In the genomic region with DNA sequence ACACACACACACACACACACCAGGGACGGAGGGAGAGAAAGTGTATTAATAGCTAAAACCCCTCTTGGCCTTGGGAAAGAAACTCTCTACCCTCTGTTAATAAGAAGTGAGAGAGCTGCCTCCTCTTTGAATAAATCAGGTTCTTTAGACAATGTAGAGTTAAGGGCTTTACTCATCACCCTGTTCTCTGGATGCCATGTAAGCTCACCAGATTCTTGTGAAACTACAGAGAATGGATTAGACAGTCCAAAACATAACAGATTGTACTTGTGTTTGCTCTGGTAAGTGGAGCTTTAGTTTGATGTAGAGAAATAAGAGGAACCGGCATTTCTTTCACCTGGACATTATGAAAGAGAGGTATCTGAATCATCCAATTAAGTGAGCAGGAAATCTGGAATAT, we compare ENCODE assay signal across 1 cellular context.
TF ChIP-seq lines count a peak whose summit lies in the region.

No MANE protein-coding gene starts in this region.

TF ChIP-seq in IMR-90, 13 proteins besides CTCF, POLR2A, EP300 and RAD21:
- TF ChIP-seq, protein P1, sequence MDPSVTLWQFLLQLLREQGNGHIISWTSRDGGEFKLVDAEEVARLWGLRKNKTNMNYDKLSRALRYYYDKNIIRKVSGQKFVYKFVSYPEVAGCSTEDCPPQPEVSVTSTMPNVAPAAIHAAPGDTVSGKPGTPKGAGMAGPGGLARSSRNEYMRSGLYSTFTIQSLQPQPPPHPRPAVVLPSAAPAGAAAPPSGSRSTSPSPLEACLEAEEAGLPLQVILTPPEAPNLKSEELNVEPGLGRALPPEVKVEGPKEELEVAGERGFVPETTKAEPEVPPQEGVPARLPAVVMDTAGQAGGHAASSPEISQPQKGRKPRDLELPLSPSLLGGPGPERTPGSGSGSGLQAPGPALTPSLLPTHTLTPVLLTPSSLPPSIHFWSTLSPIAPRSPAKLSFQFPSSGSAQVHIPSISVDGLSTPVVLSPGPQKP (IDR thresholded peaks at IDR 0.05; ENCODE audit: borderline replicate concordance, low read depth, low read length), result no peak
- TF ChIP-seq BHLHE40 (IDR thresholded peaks at IDR 0.05; ENCODE audit: low read depth, low read length) (no peak), RFX5 (IDR thresholded peaks at IDR 0.05; ENCODE audit: low read depth, low read length) (no peak), CHD1 (IDR thresholded peaks at IDR 0.05; ENCODE audit: low read depth, low read length) (no peak), MAZ (IDR thresholded peaks at IDR 0.05; ENCODE audit: borderline replicate concordance, low read depth, low read length) (no peak), RCOR1 (IDR thresholded peaks at IDR 0.05; ENCODE audit: insufficient replicate concordance, low read length) (no peak), MXI1 (IDR thresholded peaks at IDR 0.05; ENCODE audit: borderline replicate concordance, low read depth, low read length) (no peak), NFE2L2 (IDR thresholded peaks at IDR 0.05; ENCODE audit: low read depth, low read length) (no peak), FOS (IDR thresholded peaks at IDR 0.05; ENCODE audit: low read depth, low read length) (no peak), SMC3 (IDR thresholded peaks at IDR 0.05; ENCODE audit: low read depth, low read length) (no peak), CEBPB (IDR thresholded peaks at IDR 0.05; ENCODE audit: low read depth, low read length) (no peak), MAFK (IDR thresholded peaks at IDR 0.05; ENCODE audit: low read depth, low read length) (no peak)
- TF ChIP-seq, protein P2, sequence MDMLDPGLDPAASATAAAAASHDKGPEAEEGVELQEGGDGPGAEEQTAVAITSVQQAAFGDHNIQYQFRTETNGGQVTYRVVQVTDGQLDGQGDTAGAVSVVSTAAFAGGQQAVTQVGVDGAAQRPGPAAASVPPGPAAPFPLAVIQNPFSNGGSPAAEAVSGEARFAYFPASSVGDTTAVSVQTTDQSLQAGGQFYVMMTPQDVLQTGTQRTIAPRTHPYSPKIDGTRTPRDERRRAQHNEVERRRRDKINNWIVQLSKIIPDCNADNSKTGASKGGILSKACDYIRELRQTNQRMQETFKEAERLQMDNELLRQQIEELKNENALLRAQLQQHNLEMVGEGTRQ (IDR thresholded peaks at IDR 0.05; ENCODE audit: low read depth, low read length), result no peak
TF ChIP-seq in IMR-90: peak in this region for 0.
